In the genomic region with DNA sequence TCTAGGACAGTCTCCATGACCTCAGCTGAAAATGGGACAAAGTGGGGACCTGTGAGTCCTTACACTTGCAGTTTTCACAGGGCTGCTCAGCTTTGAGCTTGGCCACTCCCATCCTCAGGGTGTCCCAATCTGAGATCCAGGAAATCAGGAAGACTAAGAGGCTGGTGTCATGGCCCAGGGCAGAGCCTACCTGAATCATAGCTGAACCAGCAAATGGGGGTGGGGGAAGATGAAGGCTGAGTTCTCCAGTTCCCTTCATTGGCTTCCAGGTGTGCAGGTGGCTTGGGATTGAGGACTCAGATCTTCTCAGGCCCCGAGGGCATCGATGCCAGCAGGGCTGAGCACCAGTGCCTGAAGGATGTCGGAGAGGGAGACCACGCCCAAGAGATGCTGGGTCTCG, we compare ENCODE assay signal across 19 cellular contexts. TPM values are rescaled to one million over a fixed set of nuclear protein-coding genes. Genes with fewer than 3 reads are reported as not detected.
DNase-seq lines count a peak whose midpoint lies in the region; ATAC-seq and TF ChIP-seq lines count a peak whose summit lies in the region.
"Had no signal": no experiment of that assay in that cellular context is flagged by ENCODE, and none has a peak within 500 bp of the region (broad histone marks: within the 10 kb centered on the region; RNA-seq: fewer than 3 reads in every experiment).

No MANE protein-coding gene starts in this region.

- no peak for TF ChIP-seq CTCF in right atrium auricular region (IDR thresholded peaks at IDR 0.05)
- no peak for TF ChIP-seq CTCF in psoas muscle (IDR thresholded peaks at IDR 0.05)

- H3K36me3 ChIP-seq in right atrium auricular region, result no peaks in the 10 kb centered on the region
- H3K36me3 ChIP-seq in psoas muscle (ENCODE audit: insufficient read depth in 1 of 2, low read depth in 1 of 2), result peaks cover 0 to 9% of the 10 kb centered on the region in 2 donors
- H3K36me3 ChIP-seq: BLaER1 had no signal

- no peaks in the 10 kb centered on the region for H3K9me3 ChIP-seq in right atrium auricular region
- H3K9me3 ChIP-seq in right cardiac atrium (ENCODE audit: control insufficient read depth, low read length), result no peaks in the 10 kb centered on the region
- H3K9me3 ChIP-seq in psoas muscle, result no peaks in the 10 kb centered on the region
- H3K9me3 ChIP-seq: BLaER1, Caco-2 had no signal

- H3K4me1 Mint-ChIP-seq in stimulated activated effector memory CD8-positive, alpha-beta T cell treated with anti-CD3 and anti-CD28 coated beads, Interleukin-12 subunit alpha, Interleukin-12 subunit beta, amount 100 ng/mL, for 72 hours, result no peaks in the 10 kb centered on the region
- H3K4me1 Mint-ChIP-seq: CD8-positive, alpha-beta memory T cell had no signal

- WGBS in right cardiac atrium, result 93% methylated on average over 5 of the region's 5 CpGs
- 84 to 92% (median 89%) methylated on average over 5 of the region's 5 CpGs for WGBS in psoas muscle, 3 donors

- ATAC-seq in right cardiac atrium, result no peak
- no peak for ATAC-seq in psoas muscle
- ATAC-seq in HG02852 (IDR thresholded peaks at IDR 0.05; ENCODE audit: unreplicated experiment), result no peak
- ATAC-seq in stimulated activated effector memory CD8-positive, alpha-beta T cell treated with anti-CD3 and anti-CD28 coated beads, Interleukin-12 subunit alpha, Interleukin-12 subunit beta, amount 100 ng/mL, for 72 hours, result no peak
- ATAC-seq in GM18858 (IDR thresholded peaks at IDR 0.05; ENCODE audit: unreplicated experiment), result no peak

- no peaks in the 10 kb centered on the region for H3K4me1 ChIP-seq in right atrium auricular region
- H3K4me1 ChIP-seq in right cardiac atrium (ENCODE audit: control insufficient read depth, insufficient read depth, low read length), result no peaks in the 10 kb centered on the region
- H3K4me1 ChIP-seq in psoas muscle, result peaks cover 24% of the 10 kb centered on the region
- H3K4me1 ChIP-seq: BLaER1, Caco-2 had no signal

- H3K4me3 ChIP-seq in right atrium auricular region (no peak overlapping the region), right cardiac atrium (ENCODE audit: low read length) (no peak overlapping the region), psoas muscle (no peak overlapping the region)
- H3K4me3 ChIP-seq: BLaER1 had no signal

- no peak overlapping the region for H3K27ac Mint-ChIP-seq in stimulated activated effector memory CD8-positive, alpha-beta T cell treated with anti-CD3 and anti-CD28 coated beads, Interleukin-12 subunit alpha, Interleukin-12 subunit beta, amount 100 ng/mL, for 72 hours
- H3K27ac Mint-ChIP-seq: CD8-positive, alpha-beta memory T cell; HFFc6 had no signal

- intact Hi-C loops in right cardiac atrium (cut with DNase I), result no loop called here
- intact Hi-C loops in psoas muscle (cut with DNase I), result no loop called here

- H3K27ac ChIP-seq in right atrium auricular region (no peak overlapping the region), right cardiac atrium (ENCODE audit: low read length) (no peak overlapping the region), psoas muscle (peak overlapping the region; percentile 66)
- H3K27ac ChIP-seq: 22Rv1, BLaER1 had no signal

- H3K27me3 ChIP-seq in right atrium auricular region (no peaks in the 10 kb centered on the region), right cardiac atrium (ENCODE audit: control insufficient read depth, insufficient read depth) (no peaks in the 10 kb centered on the region), psoas muscle (ENCODE audit: insufficient read depth in 3 of 3, low read length in 2 of 3) (no peaks in the 10 kb centered on the region)
- H3K27me3 ChIP-seq: BLaER1 had no signal

- no peaks in the 10 kb centered on the region for H3K9me3 Mint-ChIP-seq in stimulated activated effector memory CD8-positive, alpha-beta T cell treated with anti-CD3 and anti-CD28 coated beads, Interleukin-12 subunit alpha, Interleukin-12 subunit beta, amount 100 ng/mL, for 72 hours
- H3K9me3 Mint-ChIP-seq: CD8-positive, alpha-beta memory T cell; HFFc6 had no signal

- no peaks in the 10 kb centered on the region for H3K36me3 Mint-ChIP-seq in stimulated activated effector memory CD8-positive, alpha-beta T cell treated with anti-CD3 and anti-CD28 coated beads, Interleukin-12 subunit alpha, Interleukin-12 subunit beta, amount 100 ng/mL, for 72 hours
- H3K36me3 Mint-ChIP-seq: CD8-positive, alpha-beta memory T cell had no signal

- H3K4me3 Mint-ChIP-seq in stimulated activated effector memory CD8-positive, alpha-beta T cell treated with anti-CD3 and anti-CD28 coated beads, Interleukin-12 subunit alpha, Interleukin-12 subunit beta, amount 100 ng/mL, for 72 hours, result no peak overlapping the region
- H3K4me3 Mint-ChIP-seq: CD8-positive, alpha-beta memory T cell; HFFc6 had no signal

- peak; percentile 54 for DNase-seq in right atrium auricular region (ENCODE audit: low spot score)
- no peak for DNase-seq in right cardiac atrium
- peak; percentile 59 for DNase-seq in kidney tubule cell (ENCODE audit: low spot score)
- no peak for DNase-seq in psoas muscle
- no peak for DNase-seq in stimulated activated effector memory CD8-positive, alpha-beta T cell treated with anti-CD3 and anti-CD28 coated beads, Interleukin-12 subunit alpha, Interleukin-12 subunit beta, amount 100 ng/mL, for 72 hours (ENCODE audit: low spot score in 2 of 2)
- DNase-seq: AML-193; Caco-2; CD8-positive, alpha-beta memory T cell; DND-41; GDM1; HCEC 1CT; HFFc6 had no signal

RNA-seq across cellular contexts. Expression of gene PRKAG3, which starts 8.1 kb away (rescaled TPM):
- under 1 TPM in 1 of 2 donors, not detected in 1; 0.19 TPM for total RNA-seq in right atrium auricular region
- total RNA-seq in right cardiac atrium, result under 1 TPM in 2 of 4 donors, not detected in 2; 0.14 to 0.15 TPM
- polyA plus RNA-seq in right cardiac atrium, result 0.07 TPM
- 100 to 1,000 TPM in 1 of 4 donors, 10 to 100 TPM in 3; 22.0 to 187 (median 59.9) TPM for total RNA-seq in psoas muscle
- polyA plus RNA-seq in psoas muscle, result 10 to 100 TPM in 2 of 3 donors, 1 to 10 TPM in 1; 9.2 to 60.2 (median 58.5) TPM
- total RNA-seq: A673; Caco-2; CD8-positive, alpha-beta memory T cell; H4; HepG2; HFFc6 had no signal
- polyA plus RNA-seq: CD8-positive, alpha-beta memory T cell; HepG2 had no signal

RNA-seq across cellular contexts. Expression of gene WNT6, which starts 36.1 kb away (rescaled TPM):
- 1 to 10 TPM; 1.8 to 2.4 TPM for total RNA-seq in right atrium auricular region
- 1 to 10 TPM in 3 of 4 donors, under 1 TPM in 1; 0.86 to 2.1 (median 1.2) TPM for total RNA-seq in right cardiac atrium
- polyA plus RNA-seq in right cardiac atrium, result 1.7 TPM
- total RNA-seq in psoas muscle, result 1 to 10 TPM in 1 of 4 donors, under 1 TPM in 3; 0.12 to 1.0 (median 0.48) TPM
- under 1 TPM; 0.05 to 0.20 (median 0.20) TPM for polyA plus RNA-seq in psoas muscle
- total RNA-seq: A673, HFFc6 had no signal
- polyA plus RNA-seq: HepG2 had no signal

RNA-seq across cellular contexts. Expression of gene CYP27A1, which starts 41.5 kb away (rescaled TPM):
- total RNA-seq in right atrium auricular region (10 to 100 TPM; 17.2 to 23.4 TPM), right cardiac atrium (10 to 100 TPM; 15.0 to 20.2 (median 16.3) TPM), psoas muscle (10 to 100 TPM; 23.4 to 48.4 (median 45.9) TPM)
- polyA plus RNA-seq in right cardiac atrium (14.0 TPM), psoas muscle (10 to 100 TPM in 2 of 3 donors, 1 to 10 TPM in 1; 9.3 to 32.0 (median 18.4) TPM)
- polyA plus RNA-seq: CD8-positive, alpha-beta memory T cell had no signal

RNA-seq across cellular contexts. Expression of gene WNT10A, which starts 57.2 kb away (rescaled TPM):
- 1 to 10 TPM in 1 of 2 donors, under 1 TPM in 1; 0.90 to 1.2 TPM for total RNA-seq in right atrium auricular region
- total RNA-seq in right cardiac atrium, result not detected
- not detected for polyA plus RNA-seq in right cardiac atrium
- not detected for total RNA-seq in psoas muscle
- polyA plus RNA-seq in psoas muscle, result under 1 TPM in 2 of 3 donors, not detected in 1; 0.01 to 0.03 TPM
- total RNA-seq: H4, HepG2, HFFc6 had no signal

Comparison
In these comparisons a context has a peak if more than half of its experiments do, and no peak if none do; other contexts are left out.
1. DNase-seq: peak in right atrium auricular region (single experiment) and kidney tubule cell (single experiment); none in right cardiac atrium (0 of 3), psoas muscle (0 of 2) and stimulated activated effector memory CD8-positive, alpha-beta T cell treated with anti-CD3 and anti-CD28 coated beads, Interleukin-12 subunit alpha, Interleukin-12 subunit beta, amount 100 ng/mL, for 72 hours (0 of 2).
2. RNA of gene PRKAG3, which starts 8.1 kb away (total RNA-seq): 22.0 to 187 TPM in psoas muscle; 0.19 TPM in right atrium auricular region and 0.14 to 0.15 TPM in right cardiac atrium; every median in the first group is over 10 times any median in the second.